9 cellular contexts compared by ENCODE assay signal in the genomic region with DNA sequence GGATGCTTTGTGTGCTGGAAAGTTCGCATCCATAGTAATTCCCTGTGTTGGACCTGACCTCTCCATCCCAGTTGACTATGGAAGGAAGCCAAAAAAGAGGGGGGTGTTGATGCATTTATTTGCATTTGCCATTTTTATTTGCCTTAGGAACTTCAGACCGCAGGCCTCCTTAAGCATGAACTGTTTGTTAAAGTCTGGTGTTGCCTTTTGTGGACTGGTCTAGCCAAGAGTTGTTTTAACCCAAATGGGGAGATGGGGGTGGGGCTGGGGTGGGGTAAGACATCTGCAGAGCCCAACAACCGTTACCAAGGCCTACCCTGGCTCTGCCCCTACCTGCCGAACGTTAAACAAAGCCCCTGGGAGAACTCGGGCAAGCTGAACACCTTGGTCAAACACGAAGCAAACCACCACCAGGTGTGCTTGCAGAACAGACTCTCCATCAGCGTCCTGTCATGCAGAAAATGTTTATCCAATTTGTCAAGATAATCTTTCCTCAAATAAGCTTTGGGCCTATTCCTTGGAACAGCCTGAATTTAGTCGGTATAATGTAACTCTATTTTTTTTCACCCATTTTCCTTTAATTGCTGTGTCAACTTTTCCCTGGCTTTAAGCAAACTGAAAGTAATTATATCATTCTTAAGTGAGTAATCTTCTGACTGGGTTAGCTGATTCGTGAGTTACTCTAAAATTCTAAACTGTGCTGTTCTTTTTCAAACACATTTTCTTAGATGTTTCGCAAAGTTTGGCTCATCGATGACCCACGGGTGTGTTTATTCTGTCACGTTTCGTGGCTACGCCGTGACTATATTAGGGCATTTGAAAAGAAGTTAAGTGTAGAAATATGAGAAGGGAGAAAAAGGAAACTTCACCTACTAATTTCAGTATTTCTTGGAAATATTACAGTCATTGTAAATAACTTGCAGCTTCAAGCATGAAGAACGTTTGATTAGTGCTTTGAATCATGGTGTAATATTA.
A peak's percentile ranks its signal among the peaks of the same experiment; 100 is the strongest.
DNase-seq lines count a peak whose midpoint lies in the region; ATAC-seq and TF ChIP-seq lines count a peak whose summit lies in the region.
"Had no signal": no experiment of that assay in that cellular context is flagged by ENCODE, and none has a peak within 500 bp of the region (broad histone marks: within the 10 kb centered on the region; RNA-seq: fewer than 3 reads in every experiment).

No MANE protein-coding gene starts in this region.

- H3K27me3 Mint-ChIP-seq in progenitor cell of endocrine pancreas: no peaks in the 10 kb centered on the region

- H3K4me1 Mint-ChIP-seq in progenitor cell of endocrine pancreas (ENCODE audit: low read depth): peaks cover 28% of the 10 kb centered on the region

- ATAC-seq in GM21576 (IDR thresholded peaks at IDR 0.05; ENCODE audit: unreplicated experiment) (peak; percentile 7), HG02759 (IDR thresholded peaks at IDR 0.05; ENCODE audit: unreplicated experiment) (no peak), HG03378 (IDR thresholded peaks at IDR 0.05; ENCODE audit: unreplicated experiment) (no peak)

- DNase-seq in NCI-H187 (lab: John Stamatoyannopoulos, UW) (peak; percentile 89 to 90), SHP77 treated with DMSO at 0.1 percent for 48 hours (lab: John Stamatoyannopoulos, UW) (peak; percentile 98), progenitor cell of endocrine pancreas (ENCODE audit: low spot score, unreplicated experiment) (peak; percentile 23), NCI-H446 treated with DMSO at 0.1 percent for 48 hours (lab: John Stamatoyannopoulos, UW) (no peak)
- DNase-seq in stimulated activated CD4-positive, alpha-beta T cell treated with anti-CD3 and anti-CD28 coated beads, Interleukin-2, amount 100 ng/mL, for 48 hours: no peak
- DNase-seq: nucleus accumbens had no signal

- peak overlapping the region; percentile 92 for H3K27ac Mint-ChIP-seq in progenitor cell of endocrine pancreas

- peak; percentile 20 for TF ChIP-seq CTCF in progenitor cell of endocrine pancreas (IDR thresholded peaks at IDR 0.05; ENCODE audit: unreplicated experiment)

- no peaks in the 10 kb centered on the region for H3K36me3 Mint-ChIP-seq in progenitor cell of endocrine pancreas (ENCODE audit: insufficient read depth)

- no peaks in the 10 kb centered on the region for H3K9me3 Mint-ChIP-seq in progenitor cell of endocrine pancreas (ENCODE audit: low read depth)

- H3K4me3 Mint-ChIP-seq in progenitor cell of endocrine pancreas (ENCODE audit: low read depth): peak overlapping the region; percentile 8

Comparison
In these comparisons a context has a peak if more than half of its experiments do, and no peak if none do; other contexts are left out.
1. DNase-seq: peak in NCI-H187 (2 of 2), SHP77 treated with DMSO at 0.1 percent for 48 hours (single experiment) and progenitor cell of endocrine pancreas (single experiment); none in NCI-H446 treated with DMSO at 0.1 percent for 48 hours (single experiment) and stimulated activated CD4-positive, alpha-beta T cell treated with anti-CD3 and anti-CD28 coated beads, Interleukin-2, amount 100 ng/mL, for 48 hours (0 of 2).